In the genomic region with DNA sequence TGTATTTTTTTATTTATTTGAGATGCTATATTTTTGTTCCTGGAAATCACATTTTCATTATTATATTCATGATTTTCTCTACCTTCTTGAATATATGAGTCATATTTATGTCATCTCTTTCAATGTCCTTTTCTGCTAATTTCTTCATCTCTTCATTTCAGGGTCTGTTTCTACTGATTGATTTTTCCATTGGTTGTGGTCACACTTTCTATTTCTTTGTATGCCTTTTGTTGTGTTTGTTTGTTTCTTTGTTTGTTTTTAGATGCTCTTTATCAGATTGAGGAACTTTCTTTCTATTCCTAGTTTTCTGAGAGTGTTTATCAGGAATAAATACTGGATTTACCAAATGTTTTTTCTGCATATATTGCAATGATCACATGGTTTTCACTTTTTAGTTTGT, we compare ENCODE assay signal across 1 cellular context.
A peak's percentile ranks its signal among the peaks of the same experiment; 100 is the strongest.
TF ChIP-seq lines count a peak whose summit lies in the region.

No MANE protein-coding gene starts in this region.

TF ChIP-seq in K562, 482 proteins besides CTCF, POLR2A, EP300 and RAD21 (continued from another document):
- TF ChIP-seq AFF1 (IDR thresholded peaks at IDR 0.05; ENCODE audit: low read depth in 1 of 2, partially characterized antibody in 2 of 2) (peak in 1 of 2 experiments; percentile 87), CBX5 (IDR thresholded peaks at IDR 0.05; ENCODE audit: borderline replicate concordance, low read depth) (no peak), KLF16 (IDR thresholded peaks at IDR 0.05) (no peak), PHB2 (IDR thresholded peaks at IDR 0.05; ENCODE audit: low read depth) (no peak), ZKSCAN8 (CRISPR knock-in tag; IDR thresholded peaks at IDR 0.05) (no peak), ZNF197 (CRISPR knock-in tag; IDR thresholded peaks at IDR 0.05; ENCODE audit: low read depth) (no peak), PRPF4 (IDR thresholded peaks at IDR 0.05; ENCODE audit: insufficient read depth, low read depth, low read length, poor library complexity, severe bottlenecking) (no peak), ZNF143 (CRISPR knock-in tag; IDR thresholded peaks at IDR 0.05) (no peak), MCM5 (IDR thresholded peaks at IDR 0.05; ENCODE audit: low read depth) (no peak), ILF3 (IDR thresholded peaks at IDR 0.05; ENCODE audit: borderline replicate concordance) (no peak), ZBTB43 (CRISPR knock-in tag; IDR thresholded peaks at IDR 0.05) (no peak), SMARCA5 (IDR thresholded peaks at IDR 0.05) (no peak), GTF2E2 (tag; IDR thresholded peaks at IDR 0.05) (0 out of 2 replicates have a peak, but pooled peaks have one; percentile 23), TRIM24 (IDR thresholded peaks at IDR 0.05) (peak; percentile 27 to 49; a peak in 1 of 4 replicates), PPARD (CRISPR knock-in tag; IDR thresholded peaks at IDR 0.05) (no peak), SLC30A9 (CRISPR knock-in tag; IDR thresholded peaks at IDR 0.05) (no peak), ID3 (CRISPR knock-in tag; IDR thresholded peaks at IDR 0.05) (no peak), ID3 (tag; IDR thresholded peaks at IDR 0.05) (no peak), SNIP1 (IDR thresholded peaks at IDR 0.05; ENCODE audit: low read depth) (no peak), ZNF644 (tag; IDR thresholded peaks at IDR 0.05; ENCODE audit: low read depth) (no peak), PTBP1 (IDR thresholded peaks at IDR 0.05; ENCODE audit: low read depth, low read length) (no peak), POLR3A (IDR thresholded peaks at IDR 0.05; ENCODE audit: borderline replicate concordance, extremely low read depth, insufficient read depth, insufficient read length) (no peak)
- TF ChIP-seq, protein P1, sequence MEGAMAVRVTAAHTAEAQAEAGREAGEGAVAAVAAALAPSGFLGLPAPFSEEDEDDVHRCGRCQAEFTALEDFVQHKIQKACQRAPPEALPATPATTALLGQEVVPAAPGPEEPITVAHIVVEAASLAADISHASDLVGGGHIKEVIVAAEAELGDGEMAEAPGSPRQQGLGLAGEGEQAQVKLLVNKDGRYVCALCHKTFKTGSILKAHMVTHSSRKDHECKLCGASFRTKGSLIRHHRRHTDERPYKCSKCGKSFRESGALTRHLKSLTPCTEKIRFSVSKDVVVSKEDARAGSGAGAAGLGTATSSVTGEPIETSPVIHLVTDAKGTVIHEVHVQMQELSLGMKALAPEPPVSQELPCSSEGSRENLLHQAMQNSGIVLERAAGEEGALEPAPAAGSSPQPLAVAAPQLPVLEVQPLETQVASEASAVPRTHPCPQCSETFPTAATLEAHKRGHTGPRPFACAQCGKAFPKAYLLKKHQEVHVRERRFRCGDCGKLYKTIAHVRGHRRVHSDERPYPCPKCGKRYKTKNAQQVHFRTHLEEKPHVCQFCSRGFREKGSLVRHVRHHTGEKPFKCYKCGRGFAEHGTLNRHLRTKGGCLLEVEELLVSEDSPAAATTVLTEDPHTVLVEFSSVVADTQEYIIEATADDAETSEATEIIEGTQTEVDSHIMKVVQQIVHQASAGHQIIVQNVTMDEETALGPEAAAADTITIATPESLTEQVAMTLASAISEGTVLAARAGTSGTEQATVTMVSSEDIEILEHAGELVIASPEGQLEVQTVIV (CRISPR knock-in tag; IDR thresholded peaks at IDR 0.05; ENCODE audit: borderline replicate concordance) = no peak
- TF ChIP-seq, protein P2, sequence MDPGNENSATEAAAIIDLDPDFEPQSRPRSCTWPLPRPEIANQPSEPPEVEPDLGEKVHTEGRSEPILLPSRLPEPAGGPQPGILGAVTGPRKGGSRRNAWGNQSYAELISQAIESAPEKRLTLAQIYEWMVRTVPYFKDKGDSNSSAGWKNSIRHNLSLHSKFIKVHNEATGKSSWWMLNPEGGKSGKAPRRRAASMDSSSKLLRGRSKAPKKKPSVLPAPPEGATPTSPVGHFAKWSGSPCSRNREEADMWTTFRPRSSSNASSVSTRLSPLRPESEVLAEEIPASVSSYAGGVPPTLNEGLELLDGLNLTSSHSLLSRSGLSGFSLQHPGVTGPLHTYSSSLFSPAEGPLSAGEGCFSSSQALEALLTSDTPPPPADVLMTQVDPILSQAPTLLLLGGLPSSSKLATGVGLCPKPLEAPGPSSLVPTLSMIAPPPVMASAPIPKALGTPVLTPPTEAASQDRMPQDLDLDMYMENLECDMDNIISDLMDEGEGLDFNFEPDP (CRISPR knock-in tag; IDR thresholded peaks at IDR 0.05) = no peak
